Comparison of ENCODE assay signal across 1 cellular context in the genomic region with DNA sequence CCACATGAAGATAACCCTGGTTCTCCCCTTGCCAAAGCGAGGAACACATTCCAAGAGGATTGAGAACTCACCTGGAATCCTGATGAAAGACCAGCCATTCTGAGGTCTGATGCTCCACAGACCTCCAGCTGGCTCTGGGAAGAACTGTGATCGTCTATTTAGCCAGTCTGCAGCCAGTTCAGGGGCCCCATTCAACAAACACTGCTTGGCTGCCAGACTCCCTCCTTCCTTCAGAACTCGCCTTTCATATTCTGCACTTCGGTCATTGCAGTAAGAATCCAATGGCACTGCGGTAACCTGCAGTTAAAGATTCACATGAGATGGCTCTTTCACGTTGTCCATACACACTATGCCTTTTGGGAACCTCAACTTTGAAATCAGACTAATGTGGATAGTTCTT.
TF ChIP-seq lines count a peak whose summit lies in the region.

No MANE protein-coding gene starts in this region.

TF ChIP-seq in HepG2, 621 proteins besides CTCF, POLR2A, EP300 and RAD21 (continued from another document and continues in another):
- no peak for TF ChIP-seq ZNF256 (CRISPR knock-in tag; conservative IDR thresholded peaks at IDR 0.05)
- TF ChIP-seq ARNT (IDR thresholded peaks at IDR 0.05): no peak
- TF ChIP-seq ZZZ3 (CRISPR knock-in tag; IDR thresholded peaks at IDR 0.05; ENCODE audit: borderline replicate concordance): no peak
- TF ChIP-seq TBL1XR1 (IDR thresholded peaks at IDR 0.05; ENCODE audit: borderline replicate concordance, low read length, partially characterized antibody): no peak
- no peak for TF ChIP-seq CBX2 (IDR thresholded peaks at IDR 0.05; ENCODE audit: low read depth, low read length)
- TF ChIP-seq CBX2 (CRISPR knock-in tag; IDR thresholded peaks at IDR 0.05; ENCODE audit: low read depth): no peak
- TF ChIP-seq ARID2 (CRISPR knock-in tag; IDR thresholded peaks at IDR 0.05; ENCODE audit: borderline replicate concordance): no peak
- TF ChIP-seq, protein P1, sequence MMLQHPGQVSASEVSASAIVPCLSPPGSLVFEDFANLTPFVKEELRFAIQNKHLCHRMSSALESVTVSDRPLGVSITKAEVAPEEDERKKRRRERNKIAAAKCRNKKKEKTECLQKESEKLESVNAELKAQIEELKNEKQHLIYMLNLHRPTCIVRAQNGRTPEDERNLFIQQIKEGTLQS (CRISPR knock-in tag; IDR thresholded peaks at IDR 0.05): no peak
- TF ChIP-seq NCOA2 (CRISPR knock-in tag; IDR thresholded peaks at IDR 0.05): peak; percentile 49; the same call in 1 of the 2 replicates
- 0 out of 2 replicates have a peak, but pooled peaks have one; percentile 21 for TF ChIP-seq MED1 (CRISPR knock-in tag; IDR thresholded peaks at IDR 0.05)
- peak; percentile 82 for TF ChIP-seq PAXIP1 (CRISPR knock-in tag; conservative IDR thresholded peaks at IDR 0.05)
- TF ChIP-seq ZNF296 (CRISPR knock-in tag; conservative IDR thresholded peaks at IDR 0.05): no peak
- TF ChIP-seq HDAC2 (CRISPR knock-in tag; IDR thresholded peaks at IDR 0.05): peak; percentile 61; the same call in 1 of the 2 replicates
- no peak for TF ChIP-seq ZNF784 (CRISPR knock-in tag; IDR thresholded peaks at IDR 0.05; ENCODE audit: borderline replicate concordance)
- TF ChIP-seq, protein P2, sequence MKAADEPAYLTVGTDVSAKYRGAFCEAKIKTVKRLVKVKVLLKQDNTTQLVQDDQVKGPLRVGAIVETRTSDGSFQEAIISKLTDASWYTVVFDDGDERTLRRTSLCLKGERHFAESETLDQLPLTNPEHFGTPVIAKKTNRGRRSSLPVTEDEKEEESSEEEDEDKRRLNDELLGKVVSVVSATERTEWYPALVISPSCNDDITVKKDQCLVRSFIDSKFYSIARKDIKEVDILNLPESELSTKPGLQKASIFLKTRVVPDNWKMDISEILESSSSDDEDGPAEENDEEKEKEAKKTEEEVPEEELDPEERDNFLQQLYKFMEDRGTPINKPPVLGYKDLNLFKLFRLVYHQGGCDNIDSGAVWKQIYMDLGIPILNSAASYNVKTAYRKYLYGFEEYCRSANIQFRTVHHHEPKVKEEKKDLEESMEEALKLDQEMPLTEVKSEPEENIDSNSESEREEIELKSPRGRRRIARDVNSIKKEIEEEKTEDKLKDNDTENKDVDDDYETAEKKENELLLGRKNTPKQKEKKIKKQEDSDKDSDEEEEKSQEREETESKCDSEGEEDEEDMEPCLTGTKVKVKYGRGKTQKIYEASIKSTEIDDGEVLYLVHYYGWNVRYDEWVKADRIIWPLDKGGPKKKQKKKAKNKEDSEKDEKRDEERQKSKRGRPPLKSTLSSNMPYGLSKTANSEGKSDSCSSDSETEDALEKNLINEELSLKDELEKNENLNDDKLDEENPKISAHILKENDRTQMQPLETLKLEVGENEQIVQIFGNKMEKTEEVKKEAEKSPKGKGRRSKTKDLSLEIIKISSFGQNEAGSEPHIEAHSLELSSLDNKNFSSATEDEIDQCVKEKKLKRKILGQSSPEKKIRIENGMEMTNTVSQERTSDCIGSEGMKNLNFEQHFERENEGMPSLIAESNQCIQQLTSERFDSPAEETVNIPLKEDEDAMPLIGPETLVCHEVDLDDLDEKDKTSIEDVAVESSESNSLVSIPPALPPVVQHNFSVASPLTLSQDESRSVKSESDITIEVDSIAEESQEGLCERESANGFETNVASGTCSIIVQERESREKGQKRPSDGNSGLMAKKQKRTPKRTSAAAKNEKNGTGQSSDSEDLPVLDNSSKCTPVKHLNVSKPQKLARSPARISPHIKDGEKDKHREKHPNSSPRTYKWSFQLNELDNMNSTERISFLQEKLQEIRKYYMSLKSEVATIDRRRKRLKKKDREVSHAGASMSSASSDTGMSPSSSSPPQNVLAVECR (CRISPR knock-in tag; IDR thresholded peaks at IDR 0.05; ENCODE audit: borderline replicate concordance): no peak; the same call in 1 of the 2 replicates
- peak; percentile 52; the same call in 1 of the 2 replicates for TF ChIP-seq REPIN1 (CRISPR knock-in tag; IDR thresholded peaks at IDR 0.05; ENCODE audit: borderline replicate concordance, low read depth)
- TF ChIP-seq HOXA3 (CRISPR knock-in tag; IDR thresholded peaks at IDR 0.05): peak; percentile 32; the same call in 1 of the 2 replicates
- TF ChIP-seq RBAK (CRISPR knock-in tag; IDR thresholded peaks at IDR 0.05): no peak
- TF ChIP-seq ERF (CRISPR knock-in tag; IDR thresholded peaks at IDR 0.05): no peak
- TF ChIP-seq ZHX2 (IDR thresholded peaks at IDR 0.05; ENCODE audit: low read depth): no peak
- TF ChIP-seq ZHX2 (CRISPR knock-in tag; IDR thresholded peaks at IDR 0.05; ENCODE audit: borderline replicate concordance): no peak
- TF ChIP-seq, protein P3, sequence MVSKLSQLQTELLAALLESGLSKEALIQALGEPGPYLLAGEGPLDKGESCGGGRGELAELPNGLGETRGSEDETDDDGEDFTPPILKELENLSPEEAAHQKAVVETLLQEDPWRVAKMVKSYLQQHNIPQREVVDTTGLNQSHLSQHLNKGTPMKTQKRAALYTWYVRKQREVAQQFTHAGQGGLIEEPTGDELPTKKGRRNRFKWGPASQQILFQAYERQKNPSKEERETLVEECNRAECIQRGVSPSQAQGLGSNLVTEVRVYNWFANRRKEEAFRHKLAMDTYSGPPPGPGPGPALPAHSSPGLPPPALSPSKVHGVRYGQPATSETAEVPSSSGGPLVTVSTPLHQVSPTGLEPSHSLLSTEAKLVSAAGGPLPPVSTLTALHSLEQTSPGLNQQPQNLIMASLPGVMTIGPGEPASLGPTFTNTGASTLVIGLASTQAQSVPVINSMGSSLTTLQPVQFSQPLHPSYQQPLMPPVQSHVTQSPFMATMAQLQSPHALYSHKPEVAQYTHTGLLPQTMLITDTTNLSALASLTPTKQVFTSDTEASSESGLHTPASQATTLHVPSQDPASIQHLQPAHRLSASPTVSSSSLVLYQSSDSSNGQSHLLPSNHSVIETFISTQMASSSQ (IDR thresholded peaks at IDR 0.05; ENCODE audit: low read depth): peak; percentile 59; the same call in 1 of the 2 replicates
- TF ChIP-seq, protein P3 (CRISPR knock-in tag; IDR thresholded peaks at IDR 0.05; ENCODE audit: borderline replicate concordance): no peak; the same call in 1 of the 2 replicates
- no peak for TF ChIP-seq ZNF589 (CRISPR knock-in tag; conservative IDR thresholded peaks at IDR 0.05)
- TF ChIP-seq, protein P4, sequence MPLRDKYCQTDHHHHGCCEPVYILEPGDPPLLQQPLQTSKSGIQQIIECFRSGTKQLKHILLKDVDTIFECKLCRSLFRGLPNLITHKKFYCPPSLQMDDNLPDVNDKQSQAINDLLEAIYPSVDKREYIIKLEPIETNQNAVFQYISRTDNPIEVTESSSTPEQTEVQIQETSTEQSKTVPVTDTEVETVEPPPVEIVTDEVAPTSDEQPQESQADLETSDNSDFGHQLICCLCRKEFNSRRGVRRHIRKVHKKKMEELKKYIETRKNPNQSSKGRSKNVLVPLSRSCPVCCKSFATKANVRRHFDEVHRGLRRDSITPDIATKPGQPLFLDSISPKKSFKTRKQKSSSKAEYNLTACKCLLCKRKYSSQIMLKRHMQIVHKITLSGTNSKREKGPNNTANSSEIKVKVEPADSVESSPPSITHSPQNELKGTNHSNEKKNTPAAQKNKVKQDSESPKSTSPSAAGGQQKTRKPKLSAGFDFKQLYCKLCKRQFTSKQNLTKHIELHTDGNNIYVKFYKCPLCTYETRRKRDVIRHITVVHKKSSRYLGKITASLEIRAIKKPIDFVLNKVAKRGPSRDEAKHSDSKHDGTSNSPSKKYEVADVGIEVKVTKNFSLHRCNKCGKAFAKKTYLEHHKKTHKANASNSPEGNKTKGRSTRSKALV (CRISPR knock-in tag; IDR thresholded peaks at IDR 0.05): no peak
- no peak for TF ChIP-seq ZBTB21 (CRISPR knock-in tag; IDR thresholded peaks at IDR 0.05)
- TF ChIP-seq, protein P5, sequence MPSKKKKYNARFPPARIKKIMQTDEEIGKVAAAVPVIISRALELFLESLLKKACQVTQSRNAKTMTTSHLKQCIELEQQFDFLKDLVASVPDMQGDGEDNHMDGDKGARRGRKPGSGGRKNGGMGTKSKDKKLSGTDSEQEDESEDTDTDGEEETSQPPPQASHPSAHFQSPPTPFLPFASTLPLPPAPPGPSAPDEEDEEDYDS (CRISPR knock-in tag; IDR thresholded peaks at IDR 0.05): 0 out of 2 replicates have a peak, but pooled peaks have one; percentile 9
- TF ChIP-seq BCL3 (CRISPR knock-in tag; IDR thresholded peaks at IDR 0.05): no peak
- TF ChIP-seq ZNF709 (CRISPR knock-in tag; IDR thresholded peaks at IDR 0.05): no peak
- TF ChIP-seq ZNF577 (CRISPR knock-in tag; IDR thresholded peaks at IDR 0.05; ENCODE audit: borderline replicate concordance, low read depth): no peak
- TF ChIP-seq ZNF776 (CRISPR knock-in tag; IDR thresholded peaks at IDR 0.05): no peak
